Comparison of ENCODE assay signal across 8 cellular contexts in genomic region chr19:7926727-7927604, GRCh38. TPM values are rescaled to one million over a fixed set of nuclear protein-coding genes. Genes with fewer than 3 reads are reported as not detected.
DNase-seq lines count a peak whose midpoint lies in the region; ATAC-seq and TF ChIP-seq lines count a peak whose summit lies in the region.

No MANE protein-coding gene starts in this region.

- no peak overlapping the region for H3K4ac ChIP-seq in mesenchymal stem cell (ENCODE audit: low read depth in 1 of 2, low read length in 2 of 2)

- no peak for DNase-seq in left ventricle myocardium inferior
- no peak for DNase-seq in Right ventricle myocardium superior
- peak in 4 of 7 donors; percentile 37 to 63 (median 44) for DNase-seq in adrenal gland
- DNase-seq in mesenchymal stem cell = no peak
- peak in 1 of 2 donors; percentile 50 for DNase-seq in uterus
- no peak for DNase-seq in NOMO-1 (lab: John Stamatoyannopoulos, UW; ENCODE audit: unreplicated experiment in 2 of 2)
- no peak for DNase-seq in NCI-H1105 (lab: John Stamatoyannopoulos, UW)

- peak overlapping the region; percentile 88 for H3K4me2 ChIP-seq in mesenchymal stem cell (ENCODE audit: low read length, poor library complexity, severe bottlenecking)

- H3K4me3 ChIP-seq in left ventricle myocardium inferior (peak overlapping the region; percentile 65), adrenal gland (peak overlapping the region in 1 of 4 donors; percentile 17), mesenchymal stem cell (ENCODE audit: insufficient read depth in 1 of 2, low read depth in 1 of 2, low read length in 2 of 2) (peak overlapping the region in 1 of 2 experiments; percentile 77), uterus (peak overlapping the region in 1 of 2 donors; percentile 53)

- 11 to 66% (median 56%) methylated on average over 2 to 32 of the region's 32 CpGs for WGBS in adrenal gland, 4 donors
- 92% methylated on average over 31 of the region's 32 CpGs for WGBS in mesenchymal stem cell

- peak overlapping the region; percentile 30 for H2BK15ac ChIP-seq in mesenchymal stem cell (ENCODE audit: low read depth, poor library complexity, severe bottlenecking)

- H4K8ac ChIP-seq in mesenchymal stem cell (ENCODE audit: low read length) = peak overlapping the region; percentile 45

- no peak overlapping the region for H2BK120ac ChIP-seq in mesenchymal stem cell (ENCODE audit: low read depth, low read length)

- H3K14ac ChIP-seq in mesenchymal stem cell (ENCODE audit: low read length in 2 of 2) = peak overlapping the region in 1 of 2 experiments; percentile 22

- peak overlapping the region in 1 of 2 experiments; percentile 48 for H3K18ac ChIP-seq in mesenchymal stem cell (ENCODE audit: low read depth in 1 of 2, low read length in 2 of 2)

- H2BK5ac ChIP-seq in mesenchymal stem cell (ENCODE audit: low read depth, low read length, poor library complexity, severe bottlenecking) = no peak overlapping the region

- H3K9me3 ChIP-seq in left ventricle myocardium inferior (replicated peaks) (no peaks in the 10 kb centered on the region), adrenal gland (replicated peaks in 1 of 3) (no peaks in the 10 kb centered on the region), mesenchymal stem cell (ENCODE audit: control insufficient read depth, low read length) (no peaks in the 10 kb centered on the region), uterus (no peaks in the 10 kb centered on the region)

- no peak overlapping the region for H3K23ac ChIP-seq in mesenchymal stem cell (ENCODE audit: low read length in 2 of 2)

- peaks cover 15% of the 10 kb centered on the region for H3K79me1 ChIP-seq in mesenchymal stem cell (replicated peaks; ENCODE audit: low read length, poor library complexity, severe bottlenecking)

- H2BK12ac ChIP-seq in mesenchymal stem cell (ENCODE audit: low read length in 2 of 2) = peak overlapping the region in 1 of 2 experiments; percentile 48

- no peak overlapping the region for H2AK5ac ChIP-seq in mesenchymal stem cell (ENCODE audit: low read length, severe bottlenecking)

- H3K27ac ChIP-seq in left ventricle myocardium inferior (replicated peaks) = no peak overlapping the region
- H3K27ac ChIP-seq in adrenal gland = peak overlapping the region; percentile 53 to 94 (median 84)
- H3K27ac ChIP-seq in mesenchymal stem cell (ENCODE audit: low read length, poor library complexity, severe bottlenecking) = no peak overlapping the region
- H3K27ac ChIP-seq in uterus = peak overlapping the region; percentile 97 to 99

- TF ChIP-seq POLR2A in adrenal gland (IDR thresholded peaks at IDR 0.05) = no peak
- no peak for TF ChIP-seq POLR2A in uterus (IDR thresholded peaks at IDR 0.05)

- no peak for ATAC-seq in Right ventricle myocardium superior (ENCODE audit: poor library complexity)
- no peak for ATAC-seq in GM19467 (IDR thresholded peaks at IDR 0.05; ENCODE audit: unreplicated experiment)

- TF ChIP-seq CTCF in left ventricle myocardium inferior (IDR thresholded peaks at IDR 0.05; ENCODE audit: borderline replicate concordance) (no peak), adrenal gland (IDR thresholded peaks at IDR 0.05) (peak in 1 of 6 experiments; percentile 2), uterus (IDR thresholded peaks at IDR 0.05) (no peak)

- no peak overlapping the region for H2AFZ ChIP-seq in mesenchymal stem cell (ENCODE audit: low read depth, low read length)

- H3K36me3 ChIP-seq in left ventricle myocardium inferior = peaks cover 28% of the 10 kb centered on the region
- peaks cover 0 to 27% of the 10 kb centered on the region in 2 donors for H3K36me3 ChIP-seq in adrenal gland (replicated peaks in 1 of 2)
- H3K36me3 ChIP-seq in mesenchymal stem cell (ENCODE audit: control insufficient read depth in 1 of 2, insufficient read depth in 2 of 2, low read depth in 1 of 2, low read length in 2 of 2) = peaks cover 31 to 60% of the 10 kb centered on the region in 2 experiments
- H3K36me3 ChIP-seq in uterus = no peaks in the 10 kb centered on the region

- H3K9ac ChIP-seq in mesenchymal stem cell (ENCODE audit: low read length) = peak overlapping the region; percentile 79

- H3K4me1 ChIP-seq in left ventricle myocardium inferior (peaks cover 57% of the 10 kb centered on the region), adrenal gland (replicated peaks in 1 of 2) (peaks cover 47 to 54% of the 10 kb centered on the region in 2 donors), mesenchymal stem cell (ENCODE audit: control insufficient read depth, insufficient read depth, low read depth, low read length) (peaks cover 44% of the 10 kb centered on the region), uterus (peaks cover 18 to 62% of the 10 kb centered on the region in 2 donors)

- H3K27me3 ChIP-seq in left ventricle myocardium inferior (ENCODE audit: low read depth) = no peaks in the 10 kb centered on the region
- H3K27me3 ChIP-seq in adrenal gland = no peaks in the 10 kb centered on the region
- no peaks in the 10 kb centered on the region for H3K27me3 ChIP-seq in mesenchymal stem cell (ENCODE audit: control insufficient read depth in 1 of 2, insufficient read depth in 1 of 2, low read length in 2 of 2)
- no peaks in the 10 kb centered on the region for H3K27me3 ChIP-seq in uterus

- H4K91ac ChIP-seq in mesenchymal stem cell (ENCODE audit: low read length) = peak overlapping the region; percentile 70

- intact Hi-C loops in left ventricle myocardium inferior (cut with micrococcal nuclease) (no loop called here), Right ventricle myocardium superior (cut with DNase I) (no loop called here), adrenal gland (cut with DNase I) (no loop called here), uterus (cut with DNase I; ENCODE audit: low total_unique reads) (no loop called here)

RNA-seq across cellular contexts. Expression of gene CTXN1, which starts 1.0 kb away (rescaled TPM):
- total RNA-seq in left ventricle myocardium inferior = 0.22 TPM
- total RNA-seq in Right ventricle myocardium superior = 0.16 TPM
- 10 to 100 TPM in 5 of 8 donors, 1 to 10 TPM in 3; 2.4 to 17.9 (median 10.7) TPM for total RNA-seq in adrenal gland
- polyA plus RNA-seq in adrenal gland = 10 to 100 TPM in 2 of 3 donors, not detected in 1; 10.4 to 12.2 TPM
- 20.6 TPM for polyA plus RNA-seq in mesenchymal stem cell (2013, experiment 1 of 2)
- 19.0 TPM for polyA plus RNA-seq in mesenchymal stem cell (2013, experiment 2 of 2)
- 10 to 100 TPM in 2 of 4 donors, 1 to 10 TPM in 1, not detected in 1; 7.2 to 47.1 (median 14.9) TPM for total RNA-seq in uterus

RNA-seq across cellular contexts. Expression of gene SNAPC2, which starts 6.8 kb away (rescaled TPM):
- 9.8 TPM for total RNA-seq in left ventricle myocardium inferior
- total RNA-seq in Right ventricle myocardium superior = 9.4 TPM
- total RNA-seq in adrenal gland = 10 to 100 TPM; 12.7 to 38.2 (median 23.7) TPM
- 10 to 100 TPM in 2 of 3 donors, 1 to 10 TPM in 1; 8.2 to 20.7 (median 16.0) TPM for polyA plus RNA-seq in adrenal gland
- 25.1 TPM for polyA plus RNA-seq in mesenchymal stem cell (2013, experiment 1 of 2)
- 25.1 TPM for polyA plus RNA-seq in mesenchymal stem cell (2013, experiment 2 of 2)
- 10 to 100 TPM; 11.8 to 66.8 (median 19.0) TPM for total RNA-seq in uterus

RNA-seq across cellular contexts. Expression of gene TGFBR3L, which starts 12.3 kb away (rescaled TPM):
- total RNA-seq in left ventricle myocardium inferior = 8.2 TPM
- 10.9 TPM for total RNA-seq in Right ventricle myocardium superior
- total RNA-seq in adrenal gland = 1 to 10 TPM in 3 of 8 donors, under 1 TPM in 2, not detected in 3; 0.23 to 7.0 (median 2.1) TPM
- 1 to 10 TPM in 2 of 3 donors, under 1 TPM in 1; 0.62 to 3.3 (median 1.2) TPM for polyA plus RNA-seq in adrenal gland
- 3.1 TPM for polyA plus RNA-seq in mesenchymal stem cell (2013, experiment 1 of 2)
- polyA plus RNA-seq in mesenchymal stem cell (2013, experiment 2 of 2) = 2.7 TPM
- 1 to 10 TPM in 1 of 4 donors, not detected in 3; 5.2 TPM for total RNA-seq in uterus

RNA-seq across cellular contexts. Expression of gene TIMM44, which starts 16.5 kb away (rescaled TPM):
- total RNA-seq in left ventricle myocardium inferior = 89.1 TPM
- total RNA-seq in Right ventricle myocardium superior = 116 TPM
- total RNA-seq in adrenal gland = 10 to 100 TPM; 50.6 to 88.2 (median 60.8) TPM
- 100 to 1,000 TPM in 2 of 3 donors, 10 to 100 TPM in 1; 58.3 to 218 (median 183) TPM for polyA plus RNA-seq in adrenal gland
- 43.2 TPM for polyA plus RNA-seq in mesenchymal stem cell (2013, experiment 1 of 2)
- 41.3 TPM for polyA plus RNA-seq in mesenchymal stem cell (2013, experiment 2 of 2)
- 100 to 1,000 TPM in 1 of 4 donors, 10 to 100 TPM in 3; 41.1 to 117 (median 62.9) TPM for total RNA-seq in uterus

RNA-seq across cellular contexts. Expression of gene MAP2K7, which starts 23.3 kb away (rescaled TPM):
- total RNA-seq in left ventricle myocardium inferior = 24.2 TPM
- 27.5 TPM for total RNA-seq in Right ventricle myocardium superior
- 10 to 100 TPM in 6 of 8 donors, 1 to 10 TPM in 2; 9.2 to 41.2 (median 23.2) TPM for total RNA-seq in adrenal gland
- polyA plus RNA-seq in adrenal gland = 100 to 1,000 TPM in 1 of 3 donors, 10 to 100 TPM in 1, 1 to 10 TPM in 1; 7.5 to 110 (median 21.7) TPM
- polyA plus RNA-seq in mesenchymal stem cell (2013, experiment 1 of 2) = 19.1 TPM
- 18.7 TPM for polyA plus RNA-seq in mesenchymal stem cell (2013, experiment 2 of 2)
- 10 to 100 TPM in 2 of 4 donors, 1 to 10 TPM in 1, under 1 TPM in 1; 0.59 to 40.2 (median 9.4) TPM for total RNA-seq in uterus

Comparison
In these comparisons a context has a peak if more than half of its experiments do, and no peak if none do; other contexts are left out.
1. DNase-seq: peak in adrenal gland (4 of 7); none in left ventricle myocardium inferior (single experiment), Right ventricle myocardium superior (single experiment), mesenchymal stem cell (single experiment), NOMO-1 (0 of 2) and NCI-H1105 (single experiment).
2. H3K27ac ChIP-seq: peak in adrenal gland (5 of 5) and uterus (2 of 2); none in left ventricle myocardium inferior (single experiment) and mesenchymal stem cell (single experiment).